ENCODE assay signal across 8 cellular contexts in the genomic region with DNA sequence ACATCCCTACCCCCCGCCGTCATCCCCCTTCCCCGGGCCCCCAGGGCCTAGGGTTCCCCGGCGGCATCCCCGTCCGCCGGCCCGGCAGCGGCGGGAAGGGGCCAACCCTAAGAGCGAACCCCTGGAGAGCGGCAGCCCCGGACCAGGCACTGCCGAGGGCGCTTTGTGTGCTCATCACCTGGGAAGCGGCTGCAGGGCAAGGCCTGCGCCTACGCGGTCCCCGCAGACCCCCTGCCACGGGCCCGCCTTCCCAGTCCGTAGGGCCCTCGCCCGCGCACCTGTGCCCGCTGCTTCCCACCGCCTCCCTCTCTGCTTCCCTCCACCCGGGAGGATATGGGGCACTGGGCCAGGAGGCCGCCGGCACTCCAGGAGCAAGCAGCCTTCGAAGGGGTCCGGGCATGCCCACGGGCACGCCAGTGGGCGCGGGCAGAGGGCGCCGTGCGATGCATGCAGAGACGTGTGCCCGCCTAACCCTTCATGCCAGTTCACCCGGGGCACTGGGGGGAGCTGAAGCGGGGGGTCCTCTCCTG. TPM values are rescaled to one million over a fixed set of nuclear protein-coding genes. Genes with fewer than 3 reads are reported as not detected.
DNase-seq lines count a peak whose midpoint lies in the region; ATAC-seq and TF ChIP-seq lines count a peak whose summit lies in the region.

No MANE protein-coding gene starts in this region.

- intact Hi-C loops in Right ventricle myocardium inferior (cut with DNase I) (loop anchor here (10.0 kb wide), 1 partner anchor 397 kb away; a partner anchor contains a TSS), left ventricle myocardium superior (cut with micrococcal nuclease) (no loop called here), testis (cut with DNase I; ENCODE audit: low total_unique reads) (no loop called here)

- peak overlapping the region; percentile 64 to 88 (median 83) for H3K4me3 Mint-ChIP-seq in T-cell

- H3K36me3 Mint-ChIP-seq in T-cell: no peaks in the 10 kb centered on the region

- peak overlapping the region; percentile 48 for H3K4me3 ChIP-seq in iPS-18a (ENCODE audit: low read length)
- peak overlapping the region; percentile 42 to 77 for H3K4me3 ChIP-seq in testis

- H3K27ac ChIP-seq in iPS-18a (ENCODE audit: low read length): no peak overlapping the region
- peak overlapping the region; percentile 44 to 80 for H3K27ac ChIP-seq in testis

- H3K27me3 ChIP-seq in iPS-18a (ENCODE audit: control insufficient read depth, insufficient read depth, low read length) (peaks cover 11% of the 10 kb centered on the region), testis (no peaks in the 10 kb centered on the region)

- CTCF ChIA-PET in T-cell (lab: Charles Lee): no interaction called here

- H3K4me1 Mint-ChIP-seq in T-cell: peaks cover 24 to 31% (median 30%) of the 10 kb centered on the region in 3 donors

- no peaks in the 10 kb centered on the region for H3K9me3 ChIP-seq in iPS-18a (ENCODE audit: control insufficient read depth, low read depth, low read length)
- no peaks in the 10 kb centered on the region for H3K9me3 ChIP-seq in testis

- H3K27me3 Mint-ChIP-seq in T-cell: no peaks in the 10 kb centered on the region

- no peak for TF ChIP-seq CTCF in testis (IDR thresholded peaks at IDR 0.05)

- DNase-seq in Right ventricle myocardium inferior (ENCODE audit: missing footprints) (peak; percentile 60), left ventricle myocardium superior (no peak), T-cell (no peak), testis (no peak), SIG-M5 (lab: John Stamatoyannopoulos, UW) (no peak), superior temporal gyrus (ENCODE audit: extremely low spot score) (no peak)

- 12% methylated on average over 5 of the region's 45 CpGs; no CpG with 5 or more reads in 1 of the 2 donors for WGBS in testis, 2 donors

- no peaks in the 10 kb centered on the region for H3K9me3 Mint-ChIP-seq in T-cell

- H3K4me1 ChIP-seq in iPS-18a (ENCODE audit: control insufficient read depth, low read depth, low read length) (peaks cover 10% of the 10 kb centered on the region), testis (peaks cover 5% of the 10 kb centered on the region)

- peak overlapping the region in 1 of 2 donors; percentile 69 for H3K27ac Mint-ChIP-seq in T-cell

- ATAC-seq in Right ventricle myocardium inferior: no peak
- ATAC-seq in left ventricle myocardium superior: no peak
- no peak for ATAC-seq in T-cell (replicated peaks in 1 of 4)
- no peak for ATAC-seq in GM21381 (IDR thresholded peaks at IDR 0.05; ENCODE audit: unreplicated experiment)

- POLR2A ChIA-PET in T-cell (lab: Charles Lee): no interaction called here

- no peak for TF ChIP-seq POLR2A in testis (IDR thresholded peaks at IDR 0.05)

- H3K36me3 ChIP-seq in iPS-18a (ENCODE audit: control insufficient read depth, low read depth, low read length) (peaks cover 18% of the 10 kb centered on the region), testis (ENCODE audit: low read depth, missing control alignments) (no peaks in the 10 kb centered on the region)

- no peak overlapping the region for H3K9ac ChIP-seq in iPS-18a (ENCODE audit: low read length)

RNA-seq across cellular contexts. Expression of a gene that starts 2.6 kb away (rescaled TPM):
- total RNA-seq in Right ventricle myocardium inferior: 253 TPM
- 228 TPM for total RNA-seq in left ventricle myocardium superior
- 1,000 to 10,000 TPM in 4 of 5 donors, 100 to 1,000 TPM in 1; 893 to 1,483 (median 1,268) TPM for total RNA-seq in T-cell
- 100 to 1,000 TPM; 400 to 532 TPM for total RNA-seq in testis
- polyA plus RNA-seq in testis (ENCODE audit: insufficient read depth, low read depth, low replicate concordance): 474 TPM

RNA-seq across cellular contexts. Expression of a gene that starts 7.3 kb away (rescaled TPM):
- 51.1 TPM for total RNA-seq in Right ventricle myocardium inferior
- total RNA-seq in left ventricle myocardium superior: 51.3 TPM
- total RNA-seq in T-cell: 100 to 1,000 TPM in 2 of 5 donors, 10 to 100 TPM in 3; 73.4 to 136 (median 80.4) TPM
- total RNA-seq in testis: 10 to 100 TPM; 65.6 to 69.6 TPM
- 74.2 TPM for polyA plus RNA-seq in testis (ENCODE audit: insufficient read depth, low read depth, low replicate concordance)

RNA-seq across cellular contexts. Expression of a gene that starts 26.3 kb away (rescaled TPM):
- total RNA-seq in Right ventricle myocardium inferior: 2,181 TPM
- 1,898 TPM for total RNA-seq in left ventricle myocardium superior
- 1,000 to 10,000 TPM; 5,175 to 6,006 (median 5,765) TPM for total RNA-seq in T-cell
- 1,000 to 10,000 TPM in 1 of 2 donors, 100 to 1,000 TPM in 1; 925 to 1,913 TPM for total RNA-seq in testis
- 1,423 TPM for polyA plus RNA-seq in testis (ENCODE audit: insufficient read depth, low read depth, low replicate concordance)

RNA-seq across cellular contexts. Expression of a gene that starts 37.2 kb away (rescaled TPM):
- 52.3 TPM for total RNA-seq in Right ventricle myocardium inferior
- 58.7 TPM for total RNA-seq in left ventricle myocardium superior
- total RNA-seq in T-cell: 10 to 100 TPM; 22.6 to 31.3 (median 25.5) TPM
- total RNA-seq in testis: 10 to 100 TPM; 36.5 to 42.2 TPM
- polyA plus RNA-seq in testis (ENCODE audit: insufficient read depth, low read depth, low replicate concordance): 18.5 TPM

RNA-seq across cellular contexts. Expression of a gene that starts 39.5 kb away (rescaled TPM):
- total RNA-seq in Right ventricle myocardium inferior (36.1 TPM), left ventricle myocardium superior (38.0 TPM), T-cell (100 to 1,000 TPM in 3 of 5 donors, 10 to 100 TPM in 2; 89.8 to 144 (median 129) TPM), testis (10 to 100 TPM; 32.1 to 48.7 TPM)
- polyA plus RNA-seq in testis (ENCODE audit: insufficient read depth, low read depth, low replicate concordance): 11.8 TPM
